ENCODE assay signal across 1 cellular context in genomic region chr12:5439333-5439732, GRCh38.
TF ChIP-seq lines count a peak whose summit lies in the region.

No MANE protein-coding gene starts in this region.

TF ChIP-seq in GM23338, 12 proteins besides CTCF, POLR2A, EP300 and RAD21 (continued from another document):
- TF ChIP-seq ZNF462 (CRISPR knock-in tag; IDR thresholded peaks at IDR 0.05): no peak
- TF ChIP-seq ZNF114 (CRISPR knock-in tag; IDR thresholded peaks at IDR 0.05): no peak
